22 cellular contexts compared by ENCODE assay signal in genomic region chr17:75491680-75492079, GRCh38.
"Had no signal": no experiment of that assay in that cellular context is flagged by ENCODE, and none has a peak within 500 bp of the region (broad histone marks: within the 10 kb centered on the region; RNA-seq: fewer than 3 reads in every experiment).

No MANE protein-coding gene starts in this region.

- H3K4me1 ChIP-seq: neural progenitor cell had no signal

- H2AFZ ChIP-seq: hepatocyte, neural progenitor cell had no signal

- H3K4me2 ChIP-seq: hepatocyte, neural progenitor cell had no signal

- H3K27me3 ChIP-seq: heart right ventricle, hepatocyte, neural progenitor cell, ovary, right atrium auricular region, spleen, tibial nerve had no signal

- DNase-seq: heart right ventricle; islet precursor cell; left ventricle myocardium inferior; mesendoderm; naive B cell; natural killer cell; nephron progenitor cell; ovary; small intestine; spleen; stimulated activated CD4-positive, alpha-beta T cell treated with anti-CD3 and anti-CD28 coated beads, Interleukin-2, amount 100 ng/mL, for 48 hours; stimulated activated CD4-positive, alpha-beta T cell treated with anti-CD3 and anti-CD28 coated beads, Interleukin-4, amount 100 ng/mL, for 4 hours; stimulated activated CD8-positive, alpha-beta memory T cell treated with anti-CD3 and anti-CD28 coated beads, Interleukin-4, amount 100 ng/mL, for 48 hours; stimulated activated naive CD4-positive, alpha-beta T cell treated with Interleukin-2 at 50 U/mL for 16 hours; stimulated activated naive CD8-positive, alpha-beta T cell treated with anti-CD3 and anti-CD28 coated beads, Interleukin-15, amount 100 ng/mL, for 72 hours; substantia nigra had no signal

- ATAC-seq: natural killer cell; stimulated activated memory B cell treated with anti-CD40 and anti-IgM and Interleukin-4, amounts not matched to agents 10 μg/mL and 1 μg/mL and 100 μg/mL, for 72 hours; stimulated activated naive CD8-positive, alpha-beta T cell treated with anti-CD3 and anti-CD28 coated beads, Interleukin-15, amount 100 ng/mL, for 72 hours had no signal

- H3K9me3 ChIP-seq: heart right ventricle, left ventricle myocardium inferior, ovary, right atrium auricular region, spleen, tibial nerve had no signal

- H3K4me3 ChIP-seq: heart right ventricle, hepatocyte, left ventricle myocardium inferior, lung, neural progenitor cell, ovary, right atrium auricular region, spleen, tibial nerve had no signal

- H3K9ac ChIP-seq: neural progenitor cell had no signal

- H3K36me3 ChIP-seq: neural progenitor cell, ovary had no signal

- H3K27ac ChIP-seq: hepatocyte, neural progenitor cell, ovary, right atrium auricular region had no signal
